ENCODE assay signal across 9 cellular contexts in genomic region chr10:115141254-115141653, GRCh38. TPM values are rescaled to one million over a fixed set of nuclear protein-coding genes. Genes with fewer than 3 reads are reported as not detected.
DNase-seq lines count a peak whose midpoint lies in the region; ATAC-seq and TF ChIP-seq lines count a peak whose summit lies in the region.
"Had no signal": no experiment of that assay in that cellular context is flagged by ENCODE, and none has a peak within 500 bp of the region (broad histone marks: within the 10 kb centered on the region; RNA-seq: fewer than 3 reads in every experiment).

No MANE protein-coding gene starts in this region.

- DNase-seq in GM10248 (ENCODE audit: extremely low spot score), result no peak
- DNase-seq in NCI-H69 (lab: John Stamatoyannopoulos, UW), result peak; percentile 1
- peak; percentile 5 for DNase-seq in fibroblast of gingiva (ENCODE audit: low read depth)
- DNase-seq in progenitor cell of endocrine pancreas (ENCODE audit: low spot score, unreplicated experiment), result no peak
- no peak for DNase-seq in activated naive CD4-positive, alpha-beta T cell treated with anti-CD3 and anti-CD28 coated beads, Interleukin-2, amount 50 U/mL, for 16 hours
- DNase-seq: transverse colon had no signal

- peaks cover 6% of the 10 kb centered on the region for H3K36me3 Mint-ChIP-seq in progenitor cell of endocrine pancreas (ENCODE audit: insufficient read depth)

- ATAC-seq in GM21423 (IDR thresholded peaks at IDR 0.05; ENCODE audit: unreplicated experiment) (no peak), HG02885 (IDR thresholded peaks at IDR 0.05; ENCODE audit: poor library complexity, unreplicated experiment) (no peak), GM19023 (IDR thresholded peaks at IDR 0.05; ENCODE audit: unreplicated experiment) (no peak)

- H3K4me3 Mint-ChIP-seq in progenitor cell of endocrine pancreas (ENCODE audit: low read depth), result no peak overlapping the region

- H3K9me3 Mint-ChIP-seq in progenitor cell of endocrine pancreas (ENCODE audit: low read depth), result peaks cover 17% of the 10 kb centered on the region

- peak; percentile 38 for TF ChIP-seq CTCF in GM10248 (IDR thresholded peaks at IDR 0.05; ENCODE audit: control extremely low read depth, extremely low read depth, low read depth, missing control alignments)
- TF ChIP-seq CTCF in progenitor cell of endocrine pancreas (IDR thresholded peaks at IDR 0.05; ENCODE audit: unreplicated experiment), result peak; percentile 58

- CTCF ChIA-PET in GM10248 (lab: Yijun Ruan, JAX), result interaction anchor here (0.8 to 2.2 kb wide), 7 partner anchors 11 to 429 kb away, joined by 3 to 9 read pairs (median 4); no protein-coding TSS in a partner anchor

- H3K4me1 Mint-ChIP-seq in progenitor cell of endocrine pancreas (ENCODE audit: low read depth), result no peaks in the 10 kb centered on the region

- no peaks in the 10 kb centered on the region for H3K27me3 Mint-ChIP-seq in progenitor cell of endocrine pancreas

- POLR2A ChIA-PET in GM10248 (lab: Yijun Ruan, JAX), result no interaction called here

- H3K27ac Mint-ChIP-seq in progenitor cell of endocrine pancreas, result no peak overlapping the region

RNA-seq across cellular contexts. Expression of gene ATRNL1, which starts 48.1 kb away (rescaled TPM):
- 24.2 and 25.9 TPM in 2 replicates for total RNA-seq in progenitor cell of endocrine pancreas

Comparison
In these comparisons a context has a peak if more than half of its experiments do, and no peak if none do; other contexts are left out.
1. DNase-seq: peak in NCI-H69 (single experiment) and fibroblast of gingiva (single experiment); none in GM10248 (single experiment), progenitor cell of endocrine pancreas (single experiment) and activated naive CD4-positive, alpha-beta T cell treated with anti-CD3 and anti-CD28 coated beads, Interleukin-2, amount 50 U/mL, for 16 hours (single experiment).